In genomic region chr5:334903-335739, GRCh38 we compare ENCODE assay signal across 15 cellular contexts. TPM values are rescaled to one million over a fixed set of nuclear protein-coding genes. Genes with fewer than 3 reads are reported as not detected.
A peak's percentile ranks its signal among the peaks of the same experiment; 100 is the strongest.
DNase-seq lines count a peak whose midpoint lies in the region; ATAC-seq and TF ChIP-seq lines count a peak whose summit lies in the region.
"Had no signal": no experiment of that assay in that cellular context is flagged by ENCODE, and none has a peak within 500 bp of the region (broad histone marks: within the 10 kb centered on the region; RNA-seq: fewer than 3 reads in every experiment).

No MANE protein-coding gene starts in this region.

- peaks cover 26 to 70% of the 10 kb centered on the region in 2 experiments for H3K79me1 ChIP-seq in IMR-90 (ENCODE audit: low read depth in 1 of 2, low read length in 2 of 2)

- H2BK5ac ChIP-seq in IMR-90 (ENCODE audit: low read depth, low read length, poor library complexity, severe bottlenecking): no peak overlapping the region

- no peaks in the 10 kb centered on the region for H3K27me3 Mint-ChIP-seq in activated CD8-positive, alpha-beta T cell treated with anti-CD3 and anti-CD28 coated beads, Interleukin-2, amount 10 ng/mL, durations not matched to agents 7 days and 5 days (ENCODE audit: low read depth)
- H3K27me3 Mint-ChIP-seq in stimulated activated memory B cell treated with anti-CD40 and anti-IgM and Interleukin-4, amounts not matched to agents 10 μg/mL and 1 μg/mL and 100 μg/mL, for 72 hours: peaks cover 35% of the 10 kb centered on the region
- no peaks in the 10 kb centered on the region for H3K27me3 Mint-ChIP-seq in MCF 10A (ENCODE audit: insufficient read depth, unreplicated experiment)

- H3K27ac ChIP-seq in IMR-90 (ENCODE audit: insufficient read depth, low read length): no peak overlapping the region
- H3K27ac ChIP-seq: colonic mucosa, upper lobe of left lung had no signal

- H2BK120ac ChIP-seq in IMR-90 (ENCODE audit: low read depth, low read length): no peak overlapping the region

- intact Hi-C loops in IMR-90 (cut with micrococcal nuclease): no loop called here
- intact Hi-C loops in MCF 10A (cut with micrococcal nuclease): no loop called here

- DNase-seq in activated naive CD4-positive, alpha-beta T cell treated with anti-CD3 and anti-CD28 coated beads, Interleukin-2, amount 50 U/mL, for 72 hours (ENCODE audit: low spot score in 2 of 2): no peak
- DNase-seq in activated naive CD4-positive, alpha-beta T cell (lab: John Stamatoyannopoulos, UW): no peak
- DNase-seq in IMR-90 (no peak), MCF 10A (ENCODE audit: unreplicated experiment) (no peak), SIG-M5 treated with dmso at 0.1 percent for 504 hours (lab: John Stamatoyannopoulos, UW; ENCODE audit: unreplicated experiment) (no peak)
- DNase-seq in activated CD8-positive, alpha-beta T cell treated with anti-CD3 and anti-CD28 coated beads, Interleukin-2, amount 10 ng/mL, durations not matched to agents 7 days and 5 days: peak; percentile 22
- DNase-seq: colonic mucosa; kidney; NCI-H1436; NCI-H526; occipital lobe; stimulated activated CD4-positive, alpha-beta T cell treated with anti-CD3 and anti-CD28 coated beads, Interleukin-4, amount 100 ng/mL, for 24 hours; upper lobe of left lung had no signal

- no peak for TF ChIP-seq RAD21 in IMR-90 (IDR thresholded peaks at IDR 0.05; ENCODE audit: low read length)

- H3K9me3 ChIP-seq in IMR-90 (ENCODE audit: control insufficient read depth, insufficient read depth, low read length): no peaks in the 10 kb centered on the region
- H3K9me3 ChIP-seq: colonic mucosa, upper lobe of left lung had no signal

- H2AK9ac ChIP-seq in IMR-90 (replicated peaks; ENCODE audit: low read depth, low read length, poor library complexity): no peak overlapping the region

- no peaks in the 10 kb centered on the region for H3K9me3 Mint-ChIP-seq in activated naive CD4-positive, alpha-beta T cell treated with anti-CD3 and anti-CD28 coated beads, Interleukin-2, amount 50 U/mL, for 72 hours
- H3K9me3 Mint-ChIP-seq in activated CD8-positive, alpha-beta T cell treated with anti-CD3 and anti-CD28 coated beads, Interleukin-2, amount 10 ng/mL, durations not matched to agents 7 days and 5 days (ENCODE audit: insufficient read depth): no peaks in the 10 kb centered on the region
- H3K9me3 Mint-ChIP-seq in stimulated activated memory B cell treated with anti-CD40 and anti-IgM and Interleukin-4, amounts not matched to agents 10 μg/mL and 1 μg/mL and 100 μg/mL, for 72 hours: no peaks in the 10 kb centered on the region
- H3K9me3 Mint-ChIP-seq in MCF 10A (ENCODE audit: unreplicated experiment): no peaks in the 10 kb centered on the region
- H3K9me3 Mint-ChIP-seq: mesothelial cell of epicardium had no signal

- H4K20me1 ChIP-seq in IMR-90 (ENCODE audit: insufficient read depth, low read length): peaks cover 77% of the 10 kb centered on the region

- no peak overlapping the region for H2BK20ac ChIP-seq in IMR-90 (ENCODE audit: low read depth, low read length)

- 100% methylated on average over 2 of the region's 5 CpGs; no CpG with 5 or more reads in 1 of the 2 experiments for WGBS in IMR-90 (ENCODE audit: extremely low coverage in 2 of 2, insufficient read length in 1 of 2), 2 experiments

- CTCF ChIA-PET in IMR-90 (lab: Yijun Ruan, JAX): no interaction called here
- CTCF ChIA-PET in activated CD8-positive, alpha-beta T cell treated with anti-CD3 and anti-CD28 coated beads, Interleukin-2, amount 10 ng/mL, durations not matched to agents 7 days and 5 days (lab: Charles Lee): interaction anchor here (0.6 to 1.3 kb wide), 4 partner anchors 18 to 112 kb away, joined by 3 to 4 read pairs (median 3); no protein-coding TSS in a partner anchor
- CTCF ChIA-PET in MCF 10A (lab: Yijun Ruan, JAX): interaction anchor here (0.6 to 1.1 kb wide), 2 partner anchors 70 to 111 kb away, joined by 4 read pairs; no protein-coding TSS in a partner anchor

- no peak overlapping the region for H3K18ac ChIP-seq in IMR-90 (ENCODE audit: low read depth, low read length)

- H3K4me1 ChIP-seq in IMR-90 (ENCODE audit: control insufficient read depth, insufficient read depth, low read length): peaks cover 13% of the 10 kb centered on the region
- H3K4me1 ChIP-seq: colonic mucosa, upper lobe of left lung had no signal

- TF ChIP-seq CTCF in IMR-90 (conservative IDR thresholded peaks at IDR 0.05; ENCODE audit: low read depth, low read length): no peak
- no peak for TF ChIP-seq CTCF in MCF 10A (IDR thresholded peaks at IDR 0.05; ENCODE audit: unreplicated experiment)

- peak overlapping the region; percentile 82; the same call in 1 of the 2 replicates for H3K23ac ChIP-seq in IMR-90 (ENCODE audit: low read depth, low read length)

- H3K9ac ChIP-seq in IMR-90 (ENCODE audit: low read depth, low read length): no peak overlapping the region

- no peak for TF ChIP-seq POLR2A in IMR-90 (IDR thresholded peaks at IDR 0.05; ENCODE audit: low read depth, low read length)

- POLR2A ChIA-PET in IMR-90 (lab: Charles Lee; ENCODE audit: unreplicated experiment) (no interaction called here), MCF 10A (lab: Yijun Ruan, JAX) (interaction anchor here (0.9 to 1.0 kb wide), 2 partner anchors 9 to 28 kb away, joined by 3 to 4 read pairs; no protein-coding TSS in a partner anchor)
- POLR2A ChIA-PET in activated CD8-positive, alpha-beta T cell treated with anti-CD3 and anti-CD28 coated beads, Interleukin-2, amount 10 ng/mL, durations not matched to agents 7 days and 5 days (lab: Charles Lee): interaction anchor here (0.6 kb wide), 1 partner anchor 117 kb away, joined by 3 read pairs; the partner anchor contains the start of genes CCDC127 and SDHA

- no TSS peak for BruUV-seq in IMR-90 (replicated peaks; lab: Mats Ljungman, UMichigan)
- no TSS peak for BruUV-seq in MCF 10A (replicated peaks; lab: Mats Ljungman, UMichigan)

- peaks cover 21% of the 10 kb centered on the region for H3K9me1 ChIP-seq in IMR-90 (ENCODE audit: insufficient read depth, low read length)

- dilution Hi-C loops in IMR-90 (cut with HindIII; ENCODE audit: low sequenced_read_pairs, unreplicated experiment): no loop called here

- no peak overlapping the region for H4K8ac ChIP-seq in IMR-90 (ENCODE audit: low read depth in 2 of 2, low read length in 2 of 2)

- no peak overlapping the region for H4K5ac ChIP-seq in IMR-90 (ENCODE audit: low read depth, low read length)

- H3K4me3 Mint-ChIP-seq in activated CD8-positive, alpha-beta T cell treated with anti-CD3 and anti-CD28 coated beads, Interleukin-2, amount 10 ng/mL, durations not matched to agents 7 days and 5 days: peak overlapping the region; percentile 2
- no peak overlapping the region for H3K4me3 Mint-ChIP-seq in stimulated activated memory B cell treated with anti-CD40 and anti-IgM and Interleukin-4, amounts not matched to agents 10 μg/mL and 1 μg/mL and 100 μg/mL, for 72 hours
- no peak overlapping the region for H3K4me3 Mint-ChIP-seq in MCF 10A (ENCODE audit: unreplicated experiment)
- H3K4me3 Mint-ChIP-seq: mesothelial cell of epicardium had no signal

- peaks cover 70% of the 10 kb centered on the region for H3K4me1 Mint-ChIP-seq in activated CD8-positive, alpha-beta T cell treated with anti-CD3 and anti-CD28 coated beads, Interleukin-2, amount 10 ng/mL, durations not matched to agents 7 days and 5 days (ENCODE audit: low read depth)
- H3K4me1 Mint-ChIP-seq in stimulated activated memory B cell treated with anti-CD40 and anti-IgM and Interleukin-4, amounts not matched to agents 10 μg/mL and 1 μg/mL and 100 μg/mL, for 72 hours: peaks cover 24% of the 10 kb centered on the region
- H3K4me1 Mint-ChIP-seq in MCF 10A (ENCODE audit: insufficient read depth, unreplicated experiment): no peaks in the 10 kb centered on the region

- in situ Hi-C loops in IMR-90 (cut with MboI; ENCODE audit: low sequenced_read_pairs): no loop called here

- H2AFZ ChIP-seq in IMR-90 (replicated peaks; ENCODE audit: low read length, poor library complexity): peak overlapping the region; percentile 10

- H3K4me3 ChIP-seq in IMR-90 (ENCODE audit: insufficient read depth, low read depth, low read length): no peak overlapping the region
- H3K4me3 ChIP-seq: colonic mucosa, upper lobe of left lung had no signal

- H2AK5ac ChIP-seq in IMR-90 (ENCODE audit: low read depth, low read length): no peak overlapping the region

- no peaks in the 10 kb centered on the region for H3K27me3 ChIP-seq in IMR-90 (ENCODE audit: control insufficient read depth, insufficient read depth, low read length)
- H3K27me3 ChIP-seq: colonic mucosa, upper lobe of left lung had no signal

- H3K4me2 ChIP-seq in IMR-90 (ENCODE audit: low read depth, low read length): no peak overlapping the region

- H3K36me3 ChIP-seq in IMR-90 (ENCODE audit: control insufficient read depth, insufficient read depth, low read length): no peaks in the 10 kb centered on the region
- H3K36me3 ChIP-seq: colonic mucosa, upper lobe of left lung had no signal

- ATAC-seq in activated naive CD4-positive, alpha-beta T cell treated with anti-CD3 and anti-CD28 coated beads, Interleukin-2, amount 50 U/mL, for 72 hours: no peak
- ATAC-seq in IMR-90 (ENCODE audit: low read depth): no peak
- peak; percentile 27 for ATAC-seq in activated CD8-positive, alpha-beta T cell treated with anti-CD3 and anti-CD28 coated beads, Interleukin-2, amount 10 ng/mL, durations not matched to agents 7 days and 5 days
- peak; percentile 27 for ATAC-seq in stimulated activated memory B cell treated with anti-CD40 and anti-IgM and Interleukin-4, amounts not matched to agents 10 μg/mL and 1 μg/mL and 100 μg/mL, for 72 hours

- H3K36me3 Mint-ChIP-seq in activated naive CD4-positive, alpha-beta T cell treated with anti-CD3 and anti-CD28 coated beads, Interleukin-2, amount 50 U/mL, for 72 hours: peaks cover 4 to 34% of the 10 kb centered on the region in 2 donors
- peaks cover 38% of the 10 kb centered on the region for H3K36me3 Mint-ChIP-seq in activated CD8-positive, alpha-beta T cell treated with anti-CD3 and anti-CD28 coated beads, Interleukin-2, amount 10 ng/mL, durations not matched to agents 7 days and 5 days (ENCODE audit: low read depth)
- peaks cover 46% of the 10 kb centered on the region for H3K36me3 Mint-ChIP-seq in stimulated activated memory B cell treated with anti-CD40 and anti-IgM and Interleukin-4, amounts not matched to agents 10 μg/mL and 1 μg/mL and 100 μg/mL, for 72 hours
- H3K36me3 Mint-ChIP-seq in MCF 10A (ENCODE audit: insufficient read depth, unreplicated experiment): no peaks in the 10 kb centered on the region
- H3K36me3 Mint-ChIP-seq: mesothelial cell of epicardium had no signal

- H3K56ac ChIP-seq in IMR-90 (ENCODE audit: extremely low read depth, insufficient read depth, low read length): no peak overlapping the region

- H3K14ac ChIP-seq in IMR-90 (replicated peaks; ENCODE audit: low read depth, low read length): no peak overlapping the region

- H3K27ac Mint-ChIP-seq in activated naive CD4-positive, alpha-beta T cell treated with anti-CD3 and anti-CD28 coated beads, Interleukin-2, amount 50 U/mL, for 72 hours: peak overlapping the region; percentile 70 to 95
- H3K27ac Mint-ChIP-seq in activated CD8-positive, alpha-beta T cell treated with anti-CD3 and anti-CD28 coated beads, Interleukin-2, amount 10 ng/mL, durations not matched to agents 7 days and 5 days: peak overlapping the region; percentile 67
- no peak overlapping the region for H3K27ac Mint-ChIP-seq in stimulated activated memory B cell treated with anti-CD40 and anti-IgM and Interleukin-4, amounts not matched to agents 10 μg/mL and 1 μg/mL and 100 μg/mL, for 72 hours
- no peak overlapping the region for H3K27ac Mint-ChIP-seq in MCF 10A (ENCODE audit: low read depth, unreplicated experiment)
- H3K27ac Mint-ChIP-seq: mesothelial cell of epicardium had no signal

- no peak overlapping the region for H2BK15ac ChIP-seq in IMR-90 (ENCODE audit: low read depth, low read length)

- no peak overlapping the region for H4K91ac ChIP-seq in IMR-90 (ENCODE audit: insufficient read depth, low read depth, low read length)

- no peak overlapping the region for H3K4ac ChIP-seq in IMR-90 (ENCODE audit: low read depth, low read length)

RNA-seq across cellular contexts. Expression of gene AHRR, which starts 13.6 kb away (rescaled TPM):
- total RNA-seq in activated naive CD4-positive, alpha-beta T cell treated with anti-CD3 and anti-CD28 coated beads, Interleukin-2, amount 50 U/mL, for 72 hours: 10 to 100 TPM; 38.3 to 43.8 TPM
- 15.6 and 16.7 TPM in 2 replicates for total RNA-seq in IMR-90 (2012; rRNA removed)
- 36.1 and 37.1 TPM in 2 replicates for polyA plus RNA-seq in IMR-90 (2012; rRNA removed)
- polyA plus RNA-seq in IMR-90 (2012; cell fraction: cytosol; rRNA removed): 24.9 and 33.9 TPM in 2 replicates
- polyA plus RNA-seq in IMR-90 (2012; cell fraction: nucleus; rRNA removed; ENCODE audit: low replicate concordance): 77.0 and 141 TPM in 2 replicates
- total RNA-seq in activated CD8-positive, alpha-beta T cell treated with anti-CD3 and anti-CD28 coated beads, Interleukin-2, amount 10 ng/mL, durations not matched to agents 7 days and 5 days: 10 to 100 TPM; 56.1 to 57.2 TPM
- 3.2 and 3.3 TPM in 2 replicates for total RNA-seq in MCF 10A (2022)

Comparison
In these comparisons a context has a peak if more than half of its experiments do, and no peak if none do; other contexts are left out.
1. ATAC-seq: peak in activated CD8-positive, alpha-beta T cell treated with anti-CD3 and anti-CD28 coated beads, Interleukin-2, amount 10 ng/mL, durations not matched to agents 7 days and 5 days (single experiment) and stimulated activated memory B cell treated with anti-CD40 and anti-IgM and Interleukin-4, amounts not matched to agents 10 μg/mL and 1 μg/mL and 100 μg/mL, for 72 hours (single experiment); none in activated naive CD4-positive, alpha-beta T cell treated with anti-CD3 and anti-CD28 coated beads, Interleukin-2, amount 50 U/mL, for 72 hours (0 of 2) and IMR-90 (single experiment).
2. H3K27ac Mint-ChIP-seq: peak in activated naive CD4-positive, alpha-beta T cell treated with anti-CD3 and anti-CD28 coated beads, Interleukin-2, amount 50 U/mL, for 72 hours (2 of 2) and activated CD8-positive, alpha-beta T cell treated with anti-CD3 and anti-CD28 coated beads, Interleukin-2, amount 10 ng/mL, durations not matched to agents 7 days and 5 days (single experiment); none in stimulated activated memory B cell treated with anti-CD40 and anti-IgM and Interleukin-4, amounts not matched to agents 10 μg/mL and 1 μg/mL and 100 μg/mL, for 72 hours (single experiment) and MCF 10A (single experiment).